In the genomic region with DNA sequence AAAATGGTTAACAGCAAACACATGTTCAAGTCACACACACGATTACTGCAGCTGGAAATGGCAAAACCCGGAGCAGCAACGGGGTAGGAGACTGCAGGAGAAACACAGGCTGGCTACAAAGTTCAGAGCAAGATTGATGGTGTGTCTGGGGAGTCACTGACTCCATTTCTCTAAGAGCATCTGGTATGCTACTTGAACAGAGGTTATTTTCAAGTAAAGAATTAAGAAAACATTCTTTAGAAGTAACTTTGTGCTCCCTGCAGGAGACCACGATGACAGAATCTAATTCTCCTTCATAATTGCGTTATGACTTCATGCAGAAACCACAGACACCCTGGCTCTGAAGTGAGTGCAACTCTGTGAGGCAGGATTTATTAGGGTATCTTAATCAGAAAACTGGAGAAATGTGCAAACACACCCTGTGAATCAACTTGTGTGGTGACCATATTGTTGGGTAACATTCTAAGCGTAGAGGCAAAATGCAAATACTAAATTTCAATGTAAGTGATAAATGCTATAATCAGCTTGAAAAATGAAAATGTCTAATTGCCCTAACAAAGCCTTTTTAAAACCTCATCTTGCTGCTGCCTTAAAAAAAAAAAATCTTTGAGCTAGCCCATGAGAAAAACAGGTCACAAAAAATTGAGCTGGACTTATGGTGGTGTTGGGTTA, we compare ENCODE assay signal across 14 cellular contexts.
DNase-seq lines count a peak whose midpoint lies in the region; ATAC-seq, FAIRE-seq and TF ChIP-seq lines count a peak whose summit lies in the region.
"Had no signal": no experiment of that assay in that cellular context is flagged by ENCODE, and none has a peak within 500 bp of the region (broad histone marks: within the 10 kb centered on the region; RNA-seq: fewer than 3 reads in every experiment).

No MANE protein-coding gene starts in this region.

- H2AFZ ChIP-seq in astrocyte (ENCODE audit: low read depth, low read length): peak overlapping the region; percentile 2

- TF ChIP-seq CTCF in AG04449 (IDR thresholded peaks at IDR 0.05; ENCODE audit: insufficient read depth, low read length, missing control alignments) (no peak), astrocyte (IDR thresholded peaks at IDR 0.05; ENCODE audit: insufficient read depth, low read depth, low read length) (no peak)

- peak overlapping the region; percentile 24 for H3K4me3 Mint-ChIP-seq in astrocyte (ENCODE audit: unreplicated experiment)
- H3K4me3 Mint-ChIP-seq: activated T-helper 1 cell treated with anti-CD3 and anti-CD28 coated beads, Interleukin-12 subunit alpha, Interleukin-12 subunit beta, Interleukin-2, Interleukin-4 antibody, amounts not matched to agents 30 ng/mL and 10 ng/mL and 1 ng/mL, durations not matched to agents 14 hours and 24 hours and 36 hours had no signal

- CTCF ChIA-PET in AG04449 (lab: Yijun Ruan, JAX): interaction anchor here (0.8 to 1.7 kb wide), 5 partner anchors 11 to 33 kb away, joined by 3 to 5 read pairs (median 4); no protein-coding TSS in a partner anchor

- no peaks in the 10 kb centered on the region for H3K36me3 ChIP-seq in astrocyte (ENCODE audit: insufficient read depth, low read length)
- H3K36me3 ChIP-seq in mesodermal cell (ENCODE audit: control insufficient read depth, insufficient read depth, low read length): no peaks in the 10 kb centered on the region
- H3K36me3 ChIP-seq: ovary had no signal

- H3K27me3 ChIP-seq in astrocyte (ENCODE audit: insufficient read depth, low read length): no peaks in the 10 kb centered on the region
- H3K27me3 ChIP-seq: ovary had no signal

- H3K27ac ChIP-seq in astrocyte (ENCODE audit: low read depth, low read length): peak overlapping the region; percentile 61
- H3K27ac ChIP-seq in mesodermal cell (ENCODE audit: low read depth, low read length, severe bottlenecking): peak overlapping the region; percentile 50
- H3K27ac ChIP-seq: ovary had no signal

- peaks cover 47% of the 10 kb centered on the region for H3K4me1 Mint-ChIP-seq in astrocyte (ENCODE audit: low read depth, unreplicated experiment)

- no peaks in the 10 kb centered on the region for H3K27me3 Mint-ChIP-seq in astrocyte (ENCODE audit: low read depth, unreplicated experiment)

- H3K27ac Mint-ChIP-seq in astrocyte (ENCODE audit: unreplicated experiment): peak overlapping the region; percentile 77
- H3K27ac Mint-ChIP-seq: activated T-helper 1 cell treated with anti-CD3 and anti-CD28 coated beads, Interleukin-12 subunit alpha, Interleukin-12 subunit beta, Interleukin-2, Interleukin-4 antibody, amounts not matched to agents 30 ng/mL and 10 ng/mL and 1 ng/mL, durations not matched to agents 14 hours and 24 hours and 36 hours had no signal

- peak overlapping the region; percentile 59 for H3K4me2 ChIP-seq in astrocyte (ENCODE audit: low read length)

- POLR2A ChIA-PET in AG04449 (lab: Yijun Ruan, JAX): interaction anchor here (0.6 to 1.3 kb wide), 4 partner anchors 24 to 906 kb away, joined by 3 read pairs; a partner anchor contains a TSS

- H3K9me3 ChIP-seq in astrocyte (ENCODE audit: insufficient read depth, low read depth, low read length) (no peaks in the 10 kb centered on the region), mesodermal cell (ENCODE audit: control insufficient read depth, low read length) (no peaks in the 10 kb centered on the region)
- H3K9me3 ChIP-seq: ovary had no signal

- peaks cover 20% of the 10 kb centered on the region for H3K4me1 ChIP-seq in astrocyte (ENCODE audit: insufficient read depth, low read length)
- H3K4me1 ChIP-seq in mesodermal cell (ENCODE audit: control insufficient read depth, insufficient read depth, low read length, poor library complexity, severe bottlenecking): peaks cover 27% of the 10 kb centered on the region

- WGBS in mesodermal cell (ENCODE audit: insufficient coverage in 2 of 2), 2 experiments: 89 to 90% methylated on average over 3 to 6 of the region's 6 CpGs

- intact Hi-C loops in left colon (cut with DNase I, micrococcal nuclease): no loop called here

- in situ Hi-C loops in G401 (cut with HindIII; ENCODE audit: low sequenced_read_pairs): no loop called here

- ATAC-seq in left colon: no peak

- peaks cover 16% of the 10 kb centered on the region for H3K36me3 Mint-ChIP-seq in astrocyte (ENCODE audit: low read depth, unreplicated experiment)

- H3K4me3 ChIP-seq in AG04449 (ENCODE audit: low read depth, low read length) (no peak overlapping the region), astrocyte (ENCODE audit: insufficient read depth, low read depth, low read length) (no peak overlapping the region), mesodermal cell (ENCODE audit: extremely low read depth, insufficient read depth, low read length, poor library complexity, severe bottlenecking) (no peak overlapping the region)
- H3K4me3 ChIP-seq: ovary had no signal

- FAIRE-seq in H54 (lab: Jason Lieb, UNC) (peak; percentile 95), astrocyte (lab: Jason Lieb, UNC) (peak; percentile 98)

- peak; percentile 89 for DNase-seq in AG04449 (ENCODE audit: low read depth, low spot score)
- DNase-seq in H54 (ENCODE audit: insufficient read length, low spot score): no peak
- peak; percentile 99 for DNase-seq in astrocyte (ENCODE audit: low read depth)
- DNase-seq in G401 (ENCODE audit: low spot score): no peak
- no peak for DNase-seq in ecto neural progenitor cell (ENCODE audit: low spot score)
- DNase-seq in NCI-H510A (lab: John Stamatoyannopoulos, UW): no peak
- no peak for DNase-seq in left colon
- DNase-seq: C1 segment of cervical spinal cord, GDM1, hippocampal formation, NCI-H146, ovary had no signal

- H3K9ac ChIP-seq in astrocyte (ENCODE audit: low read length): peak overlapping the region; percentile 27

- no peaks in the 10 kb centered on the region for H3K79me2 ChIP-seq in astrocyte (ENCODE audit: insufficient read depth, low read length)

- no peaks in the 10 kb centered on the region for H3K9me3 Mint-ChIP-seq in astrocyte (ENCODE audit: unreplicated experiment)
- H3K9me3 Mint-ChIP-seq: activated T-helper 1 cell treated with anti-CD3 and anti-CD28 coated beads, Interleukin-12 subunit alpha, Interleukin-12 subunit beta, Interleukin-2, Interleukin-4 antibody, amounts not matched to agents 30 ng/mL and 10 ng/mL and 1 ng/mL, durations not matched to agents 14 hours and 24 hours and 36 hours had no signal

- TF ChIP-seq POLR2A in H54 (IDR thresholded peaks at IDR 0.05; ENCODE audit: low read depth, low read length): no peak

- no peaks in the 10 kb centered on the region for H4K20me1 ChIP-seq in astrocyte (ENCODE audit: insufficient read depth, low read length)

Comparison
In these comparisons a context has a peak if more than half of its experiments do, and no peak if none do; other contexts are left out.
1. DNase-seq: peak in AG04449 (single experiment) and astrocyte (single experiment); none in H54 (single experiment), G401 (single experiment), ecto neural progenitor cell (single experiment), NCI-H510A (single experiment) and left colon (0 of 2).